15 cellular contexts compared by ENCODE assay signal in the genomic region with DNA sequence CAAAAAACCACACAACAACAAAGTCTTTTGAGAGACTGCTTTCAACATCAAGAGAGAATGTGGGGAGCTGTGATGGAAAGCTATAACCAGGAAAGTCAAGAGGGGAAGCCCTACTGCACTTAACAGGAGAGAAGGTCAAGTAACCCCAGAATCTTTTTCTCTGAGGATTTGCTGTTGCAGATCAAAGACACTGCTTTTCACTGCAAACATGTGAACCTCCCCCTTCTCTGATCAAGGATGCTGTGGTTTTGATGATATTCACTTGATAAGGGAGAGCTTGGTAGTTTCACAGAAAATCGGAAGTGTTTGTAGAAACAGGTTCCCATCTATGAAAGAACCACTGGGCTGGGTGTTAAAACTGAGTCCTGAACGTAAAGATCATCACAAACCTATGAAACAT. TPM values are rescaled to one million over a fixed set of nuclear protein-coding genes. Genes with fewer than 3 reads are reported as not detected.
DNase-seq lines count a peak whose midpoint lies in the region; ATAC-seq and TF ChIP-seq lines count a peak whose summit lies in the region.
"Had no signal": no experiment of that assay in that cellular context is flagged by ENCODE, and none has a peak within 500 bp of the region (broad histone marks: within the 10 kb centered on the region; RNA-seq: fewer than 3 reads in every experiment).

No MANE protein-coding gene starts in this region.

- no peaks in the 10 kb centered on the region for H4K20me1 ChIP-seq in mammary epithelial cell (ENCODE audit: insufficient read depth, low read length)

- peak; percentile 31 for ATAC-seq in activated CD4-positive, alpha-beta T cell treated with anti-CD3 and anti-CD28 coated beads for 36 hours
- no peak for ATAC-seq in GM18907 (IDR thresholded peaks at IDR 0.05; ENCODE audit: unreplicated experiment)
- ATAC-seq: left lobe of liver had no signal

- TF ChIP-seq CTCF in mammary epithelial cell (conservative IDR thresholded peaks at IDR 0.05 in 1 of 2, IDR thresholded peaks at IDR 0.05 in 1 of 2; ENCODE audit: extremely low read depth in 1 of 2, insufficient read depth in 1 of 2, low read depth in 1 of 2, low read length in 2 of 2) (no peak), Calu3 (IDR thresholded peaks at IDR 0.05; ENCODE audit: unreplicated experiment) (no peak)

- in situ Hi-C loops in mammary epithelial cell (cut with MboI; ENCODE audit: low sequenced_read_pairs in 2 of 2): no loop called here

- POLR2A ChIA-PET in activated CD4-positive, alpha-beta T cell treated with anti-CD3 and anti-CD28 coated beads for 36 hours (lab: Charles Lee): interaction anchor here (1.0 kb wide), 1 partner anchor 21 kb away, joined by 5 read pairs; no protein-coding TSS in a partner anchor

- intact Hi-C loops in activated CD4-positive, alpha-beta T cell treated with anti-CD3 and anti-CD28 coated beads for 36 hours (cut with DNase I, micrococcal nuclease): loop anchor here (5.0 to 10.0 kb wide), 3 partner anchors 369 to 529 kb away; partner anchors contain the start of genes GPATCH4 (in 1 of the 2) and PRCC (in 1 of the 2)
- intact Hi-C loops in mammary epithelial cell (cut with micrococcal nuclease) (loop anchor here (10.0 kb wide), 1 partner anchor 239 kb away; the partner anchor contains the start of gene PEAR1), Calu3 (cut with micrococcal nuclease; ENCODE audit: unreplicated experiment) (no loop called here)

- H3K9me3 Mint-ChIP-seq in activated CD4-positive, alpha-beta T cell treated with anti-CD3 and anti-CD28 coated beads for 36 hours (ENCODE audit: low read depth): no peaks in the 10 kb centered on the region
- no peaks in the 10 kb centered on the region for H3K9me3 Mint-ChIP-seq in T-helper 1 cell treated with Interleukin-12 subunit alpha and Interleukin-12 subunit beta and Interleukin-4 antibody, amounts not matched to agents 30 μg/mL and 1 μg/mL, for 36 hours
- no peaks in the 10 kb centered on the region for H3K9me3 Mint-ChIP-seq in Calu3 (ENCODE audit: low read depth, unreplicated experiment)
- H3K9me3 Mint-ChIP-seq: nephron had no signal

- dilution Hi-C loops in mammary epithelial cell (cut with HindIII; ENCODE audit: low sequenced_read_pairs): no loop called here

- H3K9me3 ChIP-seq in mammary epithelial cell (replicated peaks; ENCODE audit: insufficient read depth, low read length): no peaks in the 10 kb centered on the region
- H3K9me3 ChIP-seq: colonic mucosa had no signal

- H3K9ac ChIP-seq in mammary epithelial cell (ENCODE audit: insufficient read depth, low read length): no peak overlapping the region

- no peak overlapping the region for H2AFZ ChIP-seq in mammary epithelial cell (ENCODE audit: low read depth, low read length)

- no peaks in the 10 kb centered on the region for H3K27me3 Mint-ChIP-seq in activated CD4-positive, alpha-beta T cell treated with anti-CD3 and anti-CD28 coated beads for 36 hours
- no peaks in the 10 kb centered on the region for H3K27me3 Mint-ChIP-seq in T-helper 1 cell treated with Interleukin-12 subunit alpha and Interleukin-12 subunit beta and Interleukin-4 antibody, amounts not matched to agents 30 μg/mL and 1 μg/mL, for 36 hours (ENCODE audit: low read depth)
- H3K27me3 Mint-ChIP-seq in Calu3 (ENCODE audit: unreplicated experiment): no peaks in the 10 kb centered on the region

- DNase-seq in activated CD4-positive, alpha-beta T cell treated with anti-CD3 and anti-CD28 coated beads for 36 hours: no peak
- DNase-seq in activated CD4-positive, alpha-beta T cell treated with anti-CD3 and anti-CD28 coated beads, Interleukin-2, amount 50 U/mL, for 1 hour: no peak
- DNase-seq in mammary epithelial cell (no peak), Calu3 (no peak), HT-29 (ENCODE audit: low spot score) (no peak)
- peak; percentile 18 for DNase-seq in stimulated activated CD8-positive, alpha-beta memory T cell treated with anti-CD3 and anti-CD28 coated beads, Interleukin-4, amount 100 ng/mL, for 48 hours
- DNase-seq: 8988T; colonic mucosa; Karpas-422; stimulated activated CD4-positive, alpha-beta T cell treated with anti-CD3 and anti-CD28 coated beads, Interleukin-2, amount 100 ng/mL, for 24 hours had no signal

- H3K79me2 ChIP-seq in mammary epithelial cell (ENCODE audit: insufficient read depth, low read length): peaks cover 66% of the 10 kb centered on the region

- H3K36me3 ChIP-seq in mammary epithelial cell (ENCODE audit: insufficient read depth, low read length): peaks cover 35% of the 10 kb centered on the region

- H3K4me1 Mint-ChIP-seq in activated CD4-positive, alpha-beta T cell treated with anti-CD3 and anti-CD28 coated beads for 36 hours: peaks cover 64% of the 10 kb centered on the region
- peaks cover 61% of the 10 kb centered on the region for H3K4me1 Mint-ChIP-seq in T-helper 1 cell treated with Interleukin-12 subunit alpha and Interleukin-12 subunit beta and Interleukin-4 antibody, amounts not matched to agents 30 μg/mL and 1 μg/mL, for 36 hours (ENCODE audit: low read depth)
- H3K4me1 Mint-ChIP-seq in Calu3 (ENCODE audit: low read depth, unreplicated experiment): peaks cover 10% of the 10 kb centered on the region

- peaks cover 49% of the 10 kb centered on the region for H3K4me1 ChIP-seq in mammary epithelial cell (ENCODE audit: insufficient read depth, low read length)

- peak overlapping the region; percentile 55 for H3K27ac ChIP-seq in mammary epithelial cell (ENCODE audit: insufficient read depth, low read depth, low read length)
- H3K27ac ChIP-seq: colonic mucosa had no signal

- peak overlapping the region; percentile 66 for H3K27ac Mint-ChIP-seq in activated CD4-positive, alpha-beta T cell treated with anti-CD3 and anti-CD28 coated beads for 36 hours
- peak overlapping the region; percentile 72 for H3K27ac Mint-ChIP-seq in T-helper 1 cell treated with Interleukin-12 subunit alpha and Interleukin-12 subunit beta and Interleukin-4 antibody, amounts not matched to agents 30 μg/mL and 1 μg/mL, for 36 hours
- no peak overlapping the region for H3K27ac Mint-ChIP-seq in Calu3 (ENCODE audit: unreplicated experiment)
- H3K27ac Mint-ChIP-seq: nephron had no signal

- peak overlapping the region; percentile 4 for H3K4me3 Mint-ChIP-seq in activated CD4-positive, alpha-beta T cell treated with anti-CD3 and anti-CD28 coated beads for 36 hours
- H3K4me3 Mint-ChIP-seq in T-helper 1 cell treated with Interleukin-12 subunit alpha and Interleukin-12 subunit beta and Interleukin-4 antibody, amounts not matched to agents 30 μg/mL and 1 μg/mL, for 36 hours: peak overlapping the region; percentile 63
- H3K4me3 Mint-ChIP-seq in Calu3 (ENCODE audit: low read depth, unreplicated experiment): no peak overlapping the region

- CTCF ChIA-PET in activated CD4-positive, alpha-beta T cell treated with anti-CD3 and anti-CD28 coated beads for 36 hours (lab: Charles Lee): interaction anchor here (0.7 to 11.2 kb wide), 4 partner anchors 19 to 63 kb away, joined by 4 to 98 read pairs (median 11); no protein-coding TSS in a partner anchor
- CTCF ChIA-PET in mammary epithelial cell (lab: Charles Lee; ENCODE audit: low non-redundant PET) (no interaction called here), Calu3 (lab: Charles Lee) (no interaction called here)

- 86% methylated on average over 1 of the region's 2 CpGs for WGBS in mammary epithelial cell (ENCODE audit: low coverage, missing lambda C conversion rate)

- no peak overlapping the region for H3K4me2 ChIP-seq in mammary epithelial cell (ENCODE audit: insufficient read depth, low read depth, low read length)

- H3K36me3 Mint-ChIP-seq in activated CD4-positive, alpha-beta T cell treated with anti-CD3 and anti-CD28 coated beads for 36 hours (ENCODE audit: low read depth): peaks cover 70% of the 10 kb centered on the region
- peaks cover 63% of the 10 kb centered on the region for H3K36me3 Mint-ChIP-seq in T-helper 1 cell treated with Interleukin-12 subunit alpha and Interleukin-12 subunit beta and Interleukin-4 antibody, amounts not matched to agents 30 μg/mL and 1 μg/mL, for 36 hours (ENCODE audit: low read depth)
- peaks cover 46% of the 10 kb centered on the region for H3K36me3 Mint-ChIP-seq in Calu3 (ENCODE audit: insufficient read depth, unreplicated experiment)

- no peak overlapping the region for H3K4me3 ChIP-seq in mammary epithelial cell (replicated peaks in 1 of 3; ENCODE audit: insufficient read depth in 1 of 3, low read depth in 2 of 3, low read length in 3 of 3)
- H3K4me3 ChIP-seq: colonic mucosa had no signal

- BruUV-seq in mammary epithelial cell (replicated peaks; lab: Mats Ljungman, UMichigan) (no TSS peak), Calu3 (replicated peaks; lab: Mats Ljungman, UMichigan) (no TSS peak)

- H3K27me3 ChIP-seq in mammary epithelial cell (ENCODE audit: insufficient read depth, low read length): no peaks in the 10 kb centered on the region
- H3K27me3 ChIP-seq: colonic mucosa had no signal

RNA-seq across cellular contexts. Expression of gene ETV3, which starts 4.8 kb away (rescaled TPM):
- total RNA-seq in activated CD4-positive, alpha-beta T cell treated with anti-CD3 and anti-CD28 coated beads for 36 hours: 10 to 100 TPM; 32.0 to 36.7 TPM
- total RNA-seq in mammary epithelial cell (10 to 100 TPM; 20.5 to 34.1 TPM), Calu3 (2022) (39.7 and 50.0 TPM in 2 replicates)
- 11.4 TPM for polyA plus RNA-seq in mammary epithelial cell
- 27.6 TPM for polyA minus RNA-seq in mammary epithelial cell
- total RNA-seq in HT-29 (2014; rRNA removed; shearing (Covaris generic)): 8.9 and 9.5 TPM in 2 replicates

RNA-seq across cellular contexts. Expression of gene ETV3L, which starts 33.8 kb away (rescaled TPM):
- total RNA-seq in activated CD4-positive, alpha-beta T cell treated with anti-CD3 and anti-CD28 coated beads for 36 hours: not detected
- total RNA-seq in mammary epithelial cell: not detected
- polyA plus RNA-seq in mammary epithelial cell: not detected
- not detected for polyA minus RNA-seq in mammary epithelial cell
- not detected in 2 replicates for total RNA-seq in Calu3 (2022)
- total RNA-seq in HT-29 (2014; rRNA removed; shearing (Covaris generic)): not detected in 2 replicates
- total RNA-seq: colonic mucosa; left lobe of liver; T-helper 1 cell treated with Interleukin-12 subunit alpha and Interleukin-12 subunit beta and Interleukin-4 antibody, amounts not matched to agents 30 ng/mL and 1 ng/mL, for 36 hours had no signal
